2 cellular contexts compared by ENCODE assay signal in genomic region chr1:204286323-204286714, GRCh38.
TF ChIP-seq lines count a peak whose summit lies in the region.

No MANE protein-coding gene starts in this region.

TF ChIP-seq in SK-N-SH, 30 proteins besides CTCF, POLR2A, EP300 and RAD21 (continued from another document):
- TF ChIP-seq USF2 (IDR thresholded peaks at IDR 0.05; ENCODE audit: borderline replicate concordance, low read depth, low read length), result no peak
- TF ChIP-seq RXRA (IDR thresholded peaks at IDR 0.05; ENCODE audit: borderline replicate concordance, low read depth), result no peak
- no peak for TF ChIP-seq RFX5 (IDR thresholded peaks at IDR 0.05; ENCODE audit: low read length)
- no peak for TF ChIP-seq SIN3A (IDR thresholded peaks at IDR 0.05; ENCODE audit: borderline replicate concordance, low read depth, low read length)
- no peak; the same call in 1 of the 2 replicates for TF ChIP-seq MXI1 (IDR thresholded peaks at IDR 0.05; ENCODE audit: low read depth, low read length)

TF ChIP-seq in SK-N-SH treated with all-trans-retinoic acid at 6 μM for 48 hours, 23 proteins besides CTCF, POLR2A, EP300 and RAD21 (continued from another document):
- no peak for TF ChIP-seq PATZ1 (CRISPR knock-in tag; IDR thresholded peaks at IDR 0.05; ENCODE audit: borderline replicate concordance)
- no peak for TF ChIP-seq ARNTL (CRISPR knock-in tag; IDR thresholded peaks at IDR 0.05; ENCODE audit: borderline replicate concordance, low read depth)
- no peak for TF ChIP-seq ZFP3 (CRISPR knock-in tag; IDR thresholded peaks at IDR 0.05)
